ENCODE assay signal across 1 cellular context in genomic region chr12:28023156-28023887, GRCh38.
TF ChIP-seq lines count a peak whose summit lies in the region.

No MANE protein-coding gene starts in this region.

TF ChIP-seq in SK-N-SH, 30 proteins besides CTCF, POLR2A, EP300 and RAD21 (continued from another document):
- no peak; the same call in 1 of the 2 replicates for TF ChIP-seq USF1 (IDR thresholded peaks at IDR 0.05; ENCODE audit: borderline replicate concordance, low read depth)
- no peak for TF ChIP-seq CHD2 (IDR thresholded peaks at IDR 0.05; ENCODE audit: low read length, partially characterized antibody)
- TF ChIP-seq USF2 (IDR thresholded peaks at IDR 0.05; ENCODE audit: borderline replicate concordance, low read depth, low read length) = no peak
- peak; percentile 87; the same call in 1 of the 2 replicates for TF ChIP-seq TEAD4 (IDR thresholded peaks at IDR 0.05; ENCODE audit: borderline replicate concordance, insufficient read depth)
- TF ChIP-seq FOXM1 (IDR thresholded peaks at IDR 0.05; ENCODE audit: low read depth) = peak; percentile 74
- no peak for TF ChIP-seq GATA2 (CRISPR knock-in tag; IDR thresholded peaks at IDR 0.05)
- no peak for TF ChIP-seq FOXJ3 (CRISPR knock-in tag; IDR thresholded peaks at IDR 0.05)
- TF ChIP-seq NFIC (IDR thresholded peaks at IDR 0.05; ENCODE audit: borderline replicate concordance) = peak; percentile 68
- TF ChIP-seq TAF1 (IDR thresholded peaks at IDR 0.05; ENCODE audit: borderline replicate concordance, low read depth, low read length) = no peak
- no peak for TF ChIP-seq RFX5 (IDR thresholded peaks at IDR 0.05; ENCODE audit: low read length)
- peak; percentile 86 for TF ChIP-seq RXRA (IDR thresholded peaks at IDR 0.05; ENCODE audit: borderline replicate concordance, low read depth)
- TF ChIP-seq EZH2phosphoT487 (IDR thresholded peaks at IDR 0.05; ENCODE audit: borderline replicate concordance, low read depth) = no peak
- TF ChIP-seq PBX3 (IDR thresholded peaks at IDR 0.05) = peak; percentile 91
- TF ChIP-seq MXI1 (IDR thresholded peaks at IDR 0.05; ENCODE audit: low read depth, low read length) = no peak
- 0 out of 2 replicates have a peak, but pooled peaks have one; percentile 54 for TF ChIP-seq ZBTB33 (IDR thresholded peaks at IDR 0.05; ENCODE audit: borderline replicate concordance, low read depth)
- TF ChIP-seq MAX (IDR thresholded peaks at IDR 0.05; ENCODE audit: low read depth) = peak; percentile 86
- TF ChIP-seq FOSL2 (IDR thresholded peaks at IDR 0.05; ENCODE audit: borderline replicate concordance, low read depth) = peak; percentile 98
- peak; percentile 76; the same call in 1 of the 2 replicates for TF ChIP-seq ELF1 (IDR thresholded peaks at IDR 0.05)
